25 cellular contexts compared by ENCODE assay signal in genomic region chr3:118108769-118109168, GRCh38.
A peak's percentile ranks its signal among the peaks of the same experiment; 100 is the strongest.
DNase-seq lines count a peak whose midpoint lies in the region; ATAC-seq and TF ChIP-seq lines count a peak whose summit lies in the region.
"Had no signal": no experiment of that assay in that cellular context is flagged by ENCODE, and none has a peak within 500 bp of the region (broad histone marks: within the 10 kb centered on the region; RNA-seq: fewer than 3 reads in every experiment).

No MANE protein-coding gene starts in this region.

- no peak overlapping the region for H3K27ac Mint-ChIP-seq in stimulated activated effector memory CD8-positive, alpha-beta T cell treated with anti-CD3 and anti-CD28 coated beads, Interleukin-12 subunit alpha, Interleukin-12 subunit beta, amount 100 ng/mL, for 72 hours
- H3K27ac Mint-ChIP-seq in T-helper 2 cell treated with Interferon-gamma antibody and Interleukin-4, amounts not matched to agents 5 μg/mL and 100 μg/mL, for 36 hours = no peak overlapping the region
- H3K27ac Mint-ChIP-seq: CD4-positive, alpha-beta T cell had no signal

- DNase-seq in PC-3 (peak; percentile 13), epithelial cell of esophagus (ENCODE audit: low read depth) (peak; percentile 94), NOMO-1 treated with dmso at 0.1 percent for 144 hours (lab: John Stamatoyannopoulos, UW; ENCODE audit: unreplicated experiment) (no peak)
- DNase-seq in stimulated activated effector memory CD8-positive, alpha-beta T cell treated with anti-CD3 and anti-CD28 coated beads, Interleukin-12 subunit alpha, Interleukin-12 subunit beta, amount 100 ng/mL, for 72 hours (ENCODE audit: low spot score in 2 of 2) = no peak
- no peak for DNase-seq in T-helper 2 cell treated with Interferon-gamma antibody and Interleukin-4, amounts not matched to agents 5 μg/mL and 100 μg/mL, for 36 hours (ENCODE audit: low spot score)
- no peak for DNase-seq in activated effector memory CD4-positive, alpha-beta T cell treated with Interleukin-2 at 50 U/mL for 16 hours
- DNase-seq: AML-193; CD4-positive, alpha-beta T cell; DMS53; GOT3; KBM-7; MG63; NCI-H1694; NCI-H2029 treated with DMSO at 0.1 percent for 48 hours; NCI-H446 treated with DMSO at 0.1 percent for 48 hours; NCI-H526; NCI-H82; NK-92 treated with Interleukin-12 subunit alpha and Interleukin-12 subunit beta, amount 100 ng/mL, for 24 hours; SHP77 treated with DMSO at 0.1 percent for 48 hours had no signal

- H3F3A ChIP-seq in PC-3 (ENCODE audit: low read length, unreplicated experiment) = no peaks in the 10 kb centered on the region

- H3K9me2 ChIP-seq in PC-3 (replicated peaks; ENCODE audit: low read length) = no peaks in the 10 kb centered on the region

- H3K9me3 ChIP-seq in HUES48 (ENCODE audit: control insufficient read depth, insufficient read depth, low read length) = no peaks in the 10 kb centered on the region
- peaks cover 13% of the 10 kb centered on the region; the same call in 1 of the 2 replicates for H3K9me3 ChIP-seq in PC-3 (ENCODE audit: low read length)
- H3K9me3 ChIP-seq: A549; BLaER1 treated with 17β-estradiol and CSF1 and Interleukin-3, amounts not matched to agents 10 nM and 100 nM; MG63 had no signal

- H3K27me3 Mint-ChIP-seq in T-helper 2 cell treated with Interferon-gamma antibody and Interleukin-4, amounts not matched to agents 5 μg/mL and 100 μg/mL, for 36 hours (ENCODE audit: low read depth) = no peaks in the 10 kb centered on the region
- H3K27me3 Mint-ChIP-seq: CD4-positive, alpha-beta T cell had no signal

- H3K9me3 Mint-ChIP-seq in stimulated activated effector memory CD8-positive, alpha-beta T cell treated with anti-CD3 and anti-CD28 coated beads, Interleukin-12 subunit alpha, Interleukin-12 subunit beta, amount 100 ng/mL, for 72 hours = peaks cover 16% of the 10 kb centered on the region
- peaks cover 12% of the 10 kb centered on the region for H3K9me3 Mint-ChIP-seq in T-helper 2 cell treated with Interferon-gamma antibody and Interleukin-4, amounts not matched to agents 5 μg/mL and 100 μg/mL, for 36 hours

- H3K4me1 Mint-ChIP-seq in stimulated activated effector memory CD8-positive, alpha-beta T cell treated with anti-CD3 and anti-CD28 coated beads, Interleukin-12 subunit alpha, Interleukin-12 subunit beta, amount 100 ng/mL, for 72 hours = no peaks in the 10 kb centered on the region
- H3K4me1 Mint-ChIP-seq in T-helper 2 cell treated with Interferon-gamma antibody and Interleukin-4, amounts not matched to agents 5 μg/mL and 100 μg/mL, for 36 hours (ENCODE audit: low read depth) = no peaks in the 10 kb centered on the region

- no peak for TF ChIP-seq CTCF in PC-3 (conservative IDR thresholded peaks at IDR 0.05; ENCODE audit: low read depth, low read length)
- peak; percentile 9 for TF ChIP-seq CTCF in epithelial cell of esophagus (IDR thresholded peaks at IDR 0.05; ENCODE audit: insufficient read depth, low read depth, low read length, missing control alignments)

- no TSS peak for BruUV-seq in PC-3 (replicated peaks; lab: Mats Ljungman, UMichigan)

- H3K4me3 ChIP-seq in HUES48 (ENCODE audit: low read depth, low read length) (no peak overlapping the region), PC-3 (ENCODE audit: low read length) (no peak overlapping the region), epithelial cell of esophagus (ENCODE audit: low read length) (no peak overlapping the region)
- H3K4me3 ChIP-seq: A549; BLaER1 treated with 17β-estradiol and CSF1 and Interleukin-3, amounts not matched to agents 10 nM and 100 nM; MG63 had no signal

- H3K4me1 ChIP-seq in HUES48 (ENCODE audit: control insufficient read depth, insufficient read depth, low read length) (peaks cover 9% of the 10 kb centered on the region), PC-3 (ENCODE audit: insufficient read depth, low read length) (no peaks in the 10 kb centered on the region)
- H3K4me1 ChIP-seq: A549; BLaER1 treated with 17β-estradiol and CSF1 and Interleukin-3, amounts not matched to agents 10 nM and 100 nM had no signal

- no peak for ATAC-seq in PC-3
- ATAC-seq in stimulated activated effector memory CD8-positive, alpha-beta T cell treated with anti-CD3 and anti-CD28 coated beads, Interleukin-12 subunit alpha, Interleukin-12 subunit beta, amount 100 ng/mL, for 72 hours = no peak
- ATAC-seq: HCT116, Panc1 had no signal

- no peaks in the 10 kb centered on the region for H3K79me2 ChIP-seq in PC-3 (ENCODE audit: low read length)

- H3K27ac ChIP-seq in HUES48 (ENCODE audit: low read depth, low read length) = peak overlapping the region; percentile 32
- no peak overlapping the region for H3K27ac ChIP-seq in PC-3 (ENCODE audit: low read length)
- H3K27ac ChIP-seq: A549; BLaER1 treated with 17β-estradiol and CSF1 and Interleukin-3, amounts not matched to agents 10 nM and 100 nM; RWPE1 had no signal

- H2AFZ ChIP-seq in PC-3 (ENCODE audit: low read length) = no peak overlapping the region

- H3K9ac ChIP-seq in HUES48 (ENCODE audit: low read depth, low read length) (no peak overlapping the region), PC-3 (ENCODE audit: low read length) (no peak overlapping the region)
- H3K9ac ChIP-seq: BLaER1 treated with 17β-estradiol and CSF1 and Interleukin-3, amounts not matched to agents 10 nM and 100 nM had no signal

- H3K4me3 Mint-ChIP-seq in stimulated activated effector memory CD8-positive, alpha-beta T cell treated with anti-CD3 and anti-CD28 coated beads, Interleukin-12 subunit alpha, Interleukin-12 subunit beta, amount 100 ng/mL, for 72 hours = no peak overlapping the region
- no peak overlapping the region for H3K4me3 Mint-ChIP-seq in T-helper 2 cell treated with Interferon-gamma antibody and Interleukin-4, amounts not matched to agents 5 μg/mL and 100 μg/mL, for 36 hours
- H3K4me3 Mint-ChIP-seq: CD4-positive, alpha-beta T cell had no signal

- CTCF ChIA-PET in PC-3 (lab: Charles Lee) = no interaction called here

- POLR2A ChIA-PET in PC-3 (lab: Charles Lee; ENCODE audit: unreplicated experiment) = no interaction called here

- H3K27me3 ChIP-seq in HUES48 (ENCODE audit: control insufficient read depth, insufficient read depth, low read length) = no peaks in the 10 kb centered on the region
- no peaks in the 10 kb centered on the region for H3K27me3 ChIP-seq in PC-3 (ENCODE audit: low read length)
- H3K27me3 ChIP-seq: BLaER1 treated with 17β-estradiol and CSF1 and Interleukin-3, amounts not matched to agents 10 nM and 100 nM; MG63 had no signal

- intact Hi-C loops in PC-3 (cut with micrococcal nuclease) = no loop called here

- H4K20me1 ChIP-seq in PC-3 (ENCODE audit: low read length) = no peaks in the 10 kb centered on the region
- H4K20me1 ChIP-seq: BLaER1 treated with 17β-estradiol and CSF1 and Interleukin-3, amounts not matched to agents 10 nM and 100 nM had no signal

- H3K36me3 ChIP-seq in HUES48 (ENCODE audit: control insufficient read depth, insufficient read depth, low read length) (no peaks in the 10 kb centered on the region), PC-3 (ENCODE audit: low read depth, low read length) (no peaks in the 10 kb centered on the region)
- H3K36me3 ChIP-seq: BLaER1 treated with 17β-estradiol and CSF1 and Interleukin-3, amounts not matched to agents 10 nM and 100 nM; MG63 had no signal

- no peaks in the 10 kb centered on the region for H3K36me3 Mint-ChIP-seq in stimulated activated effector memory CD8-positive, alpha-beta T cell treated with anti-CD3 and anti-CD28 coated beads, Interleukin-12 subunit alpha, Interleukin-12 subunit beta, amount 100 ng/mL, for 72 hours
- H3K36me3 Mint-ChIP-seq in T-helper 2 cell treated with Interferon-gamma antibody and Interleukin-4, amounts not matched to agents 5 μg/mL and 100 μg/mL, for 36 hours (ENCODE audit: low read depth) = no peaks in the 10 kb centered on the region

- no peak overlapping the region for H3K4me2 ChIP-seq in PC-3 (ENCODE audit: low read length)
- H3K4me2 ChIP-seq: A549; BLaER1 treated with 17β-estradiol and CSF1 and Interleukin-3, amounts not matched to agents 10 nM and 100 nM had no signal

Comparison
In these comparisons a context has a peak if more than half of its experiments do, and no peak if none do; other contexts are left out.
1. DNase-seq: peak in PC-3 (single experiment) and epithelial cell of esophagus (single experiment); none in stimulated activated effector memory CD8-positive, alpha-beta T cell treated with anti-CD3 and anti-CD28 coated beads, Interleukin-12 subunit alpha, Interleukin-12 subunit beta, amount 100 ng/mL, for 72 hours (0 of 2), T-helper 2 cell treated with Interferon-gamma antibody and Interleukin-4, amounts not matched to agents 5 μg/mL and 100 μg/mL, for 36 hours (single experiment), activated effector memory CD4-positive, alpha-beta T cell treated with Interleukin-2 at 50 U/mL for 16 hours (single experiment) and NOMO-1 treated with dmso at 0.1 percent for 144 hours (single experiment).